In the genomic region with DNA sequence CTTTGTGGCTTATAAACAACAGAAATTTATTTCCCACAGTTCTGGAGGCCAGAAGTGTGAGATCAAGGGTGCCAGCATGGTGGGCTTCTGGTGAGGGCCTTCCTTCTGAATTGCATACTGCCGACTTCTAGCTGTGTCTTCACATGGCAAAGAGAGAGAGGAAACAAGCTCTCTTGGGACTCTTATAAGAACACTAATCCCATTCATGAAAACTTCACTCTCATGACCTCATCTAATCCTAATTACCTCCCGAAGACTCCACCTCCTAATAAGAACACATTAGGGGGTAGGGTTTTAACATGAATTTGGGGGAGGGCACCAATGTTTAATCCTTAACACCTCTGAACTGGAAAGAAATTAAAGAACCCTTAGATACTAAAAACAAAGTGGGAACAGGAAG, we compare ENCODE assay signal across 20 cellular contexts.
"Had no signal": no experiment of that assay in that cellular context is flagged by ENCODE, and none has a peak within 500 bp of the region (broad histone marks: within the 10 kb centered on the region; RNA-seq: fewer than 3 reads in every experiment).

No MANE protein-coding gene starts in this region.

- H3K4me1 Mint-ChIP-seq: activated CD4-positive, alpha-beta T cell treated with anti-CD3 and anti-CD28 coated beads for 36 hours; activated naive CD4-positive, alpha-beta T cell treated with anti-CD3 and anti-CD28 coated beads, Interleukin-2, amount 50 U/mL, for 24 hours had no signal

- H3K27me3 ChIP-seq: ascending aorta, body of pancreas had no signal

- H3K9me3 ChIP-seq: body of pancreas, SK-N-SH had no signal

- H3K4me2 ChIP-seq: SK-N-SH had no signal

- H3K27ac Mint-ChIP-seq: activated CD4-positive, alpha-beta T cell treated with anti-CD3 and anti-CD28 coated beads for 36 hours; activated CD8-positive, alpha-beta T cell treated with anti-CD3 and anti-CD28 coated beads for 36 hours; activated naive CD4-positive, alpha-beta T cell treated with anti-CD3 and anti-CD28 coated beads, Interleukin-2, amount 50 U/mL, for 24 hours had no signal

- H3K9ac ChIP-seq: SK-N-SH had no signal

- H3K27ac ChIP-seq: ascending aorta, body of pancreas, VCaP had no signal

- H3K36me3 Mint-ChIP-seq: activated naive CD4-positive, alpha-beta T cell treated with anti-CD3 and anti-CD28 coated beads, Interleukin-2, amount 50 U/mL, for 24 hours had no signal

- DNase-seq: activated CD4-positive, alpha-beta T cell treated with anti-CD3 and anti-CD28 coated beads for 36 hours; activated CD4-positive, alpha-beta T cell treated with anti-CD3 and anti-CD28 coated beads, Interleukin-2, amount 50 U/mL, for 1 hour; activated CD8-positive, alpha-beta memory T cell treated with anti-CD3 and anti-CD28 coated beads, Interleukin-2, amount 50 U/mL, for 4 hours; activated CD8-positive, alpha-beta T cell treated with anti-CD3 and anti-CD28 coated beads for 36 hours; body of pancreas; central memory CD4-positive, alpha-beta T cell; MM.1S; NCI-H1105; NCI-H1436; NCI-H1694 treated with DMSO at 0.1 percent for 48 hours; NCI-H2029 treated with DMSO at 0.1 percent for 48 hours; NCI-H446 treated with DMSO at 0.1 percent for 48 hours; NCI-H524 treated with DMSO at 0.1 percent for 48 hours; NCI-H748 treated with DMSO at 0.1 percent for 48 hours; RPMI8226; SK-N-SH; T-helper 1 cell had no signal

- H3K4me1 ChIP-seq: ascending aorta, body of pancreas had no signal

- H3K4me3 ChIP-seq: ascending aorta, body of pancreas had no signal

- H3K36me3 ChIP-seq: ascending aorta had no signal

- H3K27me3 Mint-ChIP-seq: activated CD4-positive, alpha-beta T cell treated with anti-CD3 and anti-CD28 coated beads for 36 hours; activated CD8-positive, alpha-beta T cell treated with anti-CD3 and anti-CD28 coated beads for 36 hours; activated naive CD4-positive, alpha-beta T cell treated with anti-CD3 and anti-CD28 coated beads, Interleukin-2, amount 50 U/mL, for 24 hours had no signal

- H3K4me3 Mint-ChIP-seq: activated CD4-positive, alpha-beta T cell treated with anti-CD3 and anti-CD28 coated beads for 36 hours; activated CD8-positive, alpha-beta T cell treated with anti-CD3 and anti-CD28 coated beads for 36 hours; activated naive CD4-positive, alpha-beta T cell treated with anti-CD3 and anti-CD28 coated beads, Interleukin-2, amount 50 U/mL, for 24 hours had no signal
